Comparison of ENCODE assay signal across 15 cellular contexts in genomic region chr13:80591978-80592377, GRCh38.
DNase-seq lines count a peak whose midpoint lies in the region; ATAC-seq, FAIRE-seq and TF ChIP-seq lines count a peak whose summit lies in the region.
"Had no signal": no experiment of that assay in that cellular context is flagged by ENCODE, and none has a peak within 500 bp of the region (broad histone marks: within the 10 kb centered on the region; RNA-seq: fewer than 3 reads in every experiment).

No MANE protein-coding gene starts in this region.

- peaks cover 3% of the 10 kb centered on the region; the same call in 1 of the 2 replicates for H3K9me2 ChIP-seq in GM23338 (ENCODE audit: insufficient read depth)

- ATAC-seq in GM23338 (no peak), K562 (peak; percentile 12)
- ATAC-seq: A549; CD8-positive, alpha-beta T cell; GM12878 had no signal

- H3K4me1 ChIP-seq in GM23338 (ENCODE audit: insufficient read depth) (no peaks in the 10 kb centered on the region), K562 (replicated peaks in 1 of 2; ENCODE audit: control insufficient read depth in 2 of 2, insufficient read depth in 2 of 2, low read length in 2 of 2) (no peaks in the 10 kb centered on the region), spleen (no peaks in the 10 kb centered on the region)
- H3K4me1 ChIP-seq: A549 had no signal

- no peak for FAIRE-seq in K562 (lab: Jason Lieb, UNC)
- FAIRE-seq: A549, GM12878, GM18507 had no signal

- H3K27ac Mint-ChIP-seq in GM23338 = peak overlapping the region; percentile 15
- H3K27ac Mint-ChIP-seq: CD14-positive monocyte; CD8-positive, alpha-beta T cell; H9 had no signal

- DNase-seq in GM23338 (ENCODE audit: low spot score) (no peak), OCI-M1 (lab: John Stamatoyannopoulos, UW) (peak; percentile 74), K562 (ENCODE audit: extremely low read depth in 1 of 4, low spot score in 3 of 4) (peak in 1 of 4 experiments; percentile 50), spleen (no peak), SKM-1 (lab: John Stamatoyannopoulos, UW; ENCODE audit: unreplicated experiment) (no peak), NCI-H1417 treated with DMSO at 0.1 percent for 48 hours (lab: John Stamatoyannopoulos, UW) (no peak)
- DNase-seq: CD8-positive, alpha-beta T cell; DMS79; GOT3; H9; IMR-90 had no signal

- H3K4me2 ChIP-seq in GM23338 = no peak overlapping the region
- H3K4me2 ChIP-seq in K562 (ENCODE audit: insufficient read depth, low read length) = no peak overlapping the region
- H3K4me2 ChIP-seq: A549 had no signal

- no peak overlapping the region for H3K27ac ChIP-seq in GM23338 (ENCODE audit: low read depth)
- peak overlapping the region; percentile 0; the same call in 1 of the 3 replicates for H3K27ac ChIP-seq in K562 (ENCODE audit: extremely low read depth, low read depth, low read length)
- peak overlapping the region; percentile 22 to 68 (median 50) for H3K27ac ChIP-seq in spleen
- H3K27ac ChIP-seq: A549 had no signal

- H3K4me1 Mint-ChIP-seq in GM23338 = peaks cover 12% of the 10 kb centered on the region
- H3K4me1 Mint-ChIP-seq: CD14-positive monocyte had no signal

- no peaks in the 10 kb centered on the region for H3K79me2 ChIP-seq in GM23338 (replicated peaks; ENCODE audit: insufficient read depth)
- H3K79me2 ChIP-seq in K562 (ENCODE audit: control insufficient read depth, insufficient read depth, low read length) = no peaks in the 10 kb centered on the region

- no peak for TF ChIP-seq CTCF in GM23338 (conservative IDR thresholded peaks at IDR 0.05; ENCODE audit: low read depth in 2 of 2)
- TF ChIP-seq CTCF in K562 (IDR thresholded peaks at IDR 0.05 in 2 of 3, conservative IDR thresholded peaks at IDR 0.05 in 1 of 3; ENCODE audit: insufficient read depth in 2 of 3, low read depth in 1 of 3, low read length in 3 of 3) = no peak
- TF ChIP-seq CTCF in spleen (IDR thresholded peaks at IDR 0.05 in 8 of 11, conservative IDR thresholded peaks at IDR 0.05 in 3 of 11) = no peak

- no peak overlapping the region for H3K4me3 Mint-ChIP-seq in GM23338
- H3K4me3 Mint-ChIP-seq: CD14-positive monocyte; CD8-positive, alpha-beta T cell; H9 had no signal

- no TSS peak for BruUV-seq in K562 (replicated peaks; lab: Mats Ljungman, UMichigan)

- H4K20me1 ChIP-seq in GM23338 (replicated peaks; ENCODE audit: insufficient read depth) = no peaks in the 10 kb centered on the region
- no peaks in the 10 kb centered on the region for H4K20me1 ChIP-seq in K562 (replicated peaks; ENCODE audit: control insufficient read depth, insufficient read depth, low read length)

- H3K36me3 ChIP-seq in GM23338 (ENCODE audit: insufficient read depth) (no peaks in the 10 kb centered on the region), K562 (ENCODE audit: control insufficient read depth, insufficient read depth, low read length) (no peaks in the 10 kb centered on the region), spleen (no peaks in the 10 kb centered on the region)

- no peak overlapping the region for H2AFZ ChIP-seq in GM23338
- H2AFZ ChIP-seq in K562 (ENCODE audit: low read depth, low read length) = peak overlapping the region; percentile 6; the same call in 1 of the 2 replicates

- H3K27me3 ChIP-seq in GM23338 (ENCODE audit: insufficient read depth) (no peaks in the 10 kb centered on the region), K562 (ENCODE audit: control insufficient read depth in 2 of 2, insufficient read depth in 2 of 2, low read length in 2 of 2) (no peaks in the 10 kb centered on the region), spleen (replicated peaks in 1 of 7) (no peaks in the 10 kb centered on the region)

- intact Hi-C loops in K562 (cut with micrococcal nuclease) (no loop called here), spleen (cut with DNase I; ENCODE audit: low total_unique reads) (no loop called here)

- H3K9me3 Mint-ChIP-seq in GM23338 = no peaks in the 10 kb centered on the region; the same call in 2 of the 3 replicates
- H3K9me3 Mint-ChIP-seq: CD8-positive, alpha-beta T cell had no signal

- no peaks in the 10 kb centered on the region for H3K36me3 Mint-ChIP-seq in GM23338 (ENCODE audit: low read depth)
- H3K36me3 Mint-ChIP-seq: CD14-positive monocyte; CD8-positive, alpha-beta T cell had no signal

- no peaks in the 10 kb centered on the region for H3K9me1 ChIP-seq in K562 (ENCODE audit: control insufficient read depth, insufficient read depth, low read length)

- CTCF ChIA-PET in K562 (lab: Yijun Ruan, JAX; ENCODE audit: low intra/inter-chr PET ratio) = no interaction called here

- TF ChIP-seq POLR2A in K562 (conservative IDR thresholded peaks at IDR 0.05) = no peak
- no peak for TF ChIP-seq POLR2A in spleen (IDR thresholded peaks at IDR 0.05)

- H3K27me3 Mint-ChIP-seq in GM23338 (ENCODE audit: insufficient read depth, low read depth, poor library complexity) = peaks cover 3% of the 10 kb centered on the region

- H3K9me3 ChIP-seq in K562 (replicated peaks; ENCODE audit: control insufficient read depth, insufficient read depth, low read depth, low read length) (no peaks in the 10 kb centered on the region), spleen (peaks cover 0 to 7% (median 4%) of the 10 kb centered on the region in 8 donors)
- H3K9me3 ChIP-seq: A549 had no signal

- H3K9ac ChIP-seq in K562 (ENCODE audit: insufficient read depth in 1 of 2, low read depth in 2 of 2, low read length in 2 of 2) = no peak overlapping the region

- TF ChIP-seq EP300 in K562 (IDR thresholded peaks at IDR 0.05; ENCODE audit: low read length) = no peak

- in situ Hi-C loops in K562 (cut with MboI) = no loop called here

- no peak for TF ChIP-seq RAD21 in K562 (CRISPR knock-in tag; conservative IDR thresholded peaks at IDR 0.05 in 1 of 2, IDR thresholded peaks at IDR 0.05 in 1 of 2)

- POLR2A ChIA-PET in K562 (lab: Yijun Ruan, JAX) = interaction anchor here (0.6 to 1.5 kb wide), 5 partner anchors 11 to 98 kb away, joined by 3 to 4 read pairs (median 3); no protein-coding TSS in a partner anchor

- H3F3A ChIP-seq in GM23338 (replicated peaks; ENCODE audit: low read depth) = no peaks in the 10 kb centered on the region

- H3K4me3 ChIP-seq in GM23338 (no peak overlapping the region), K562 (no peak overlapping the region), spleen (no peak overlapping the region)
- H3K4me3 ChIP-seq: A549, GM12878 had no signal

TF ChIP-seq in K562, 482 proteins besides CTCF, POLR2A, EP300 and RAD21:
- no peak for TF ChIP-seq TEAD1 (CRISPR knock-in tag; IDR thresholded peaks at IDR 0.05)
- no peak for TF ChIP-seq NR3C1 (CRISPR knock-in tag; IDR thresholded peaks at IDR 0.05)
- TF ChIP-seq ZBTB17 (CRISPR knock-in tag; IDR thresholded peaks at IDR 0.05) = no peak
- peak; percentile 62; the same call in 1 of the 2 replicates for TF ChIP-seq PML (IDR thresholded peaks at IDR 0.05; ENCODE audit: low read length)
- peak; percentile 89 for TF ChIP-seq TEAD4 (IDR thresholded peaks at IDR 0.05; ENCODE audit: low read length)
- TF ChIP-seq TEAD4 (CRISPR knock-in tag; IDR thresholded peaks at IDR 0.05; ENCODE audit: borderline replicate concordance) = no peak
- no peak for TF ChIP-seq POLR3A (IDR thresholded peaks at IDR 0.05; ENCODE audit: borderline replicate concordance, extremely low read depth, insufficient read depth, insufficient read length)
- TF ChIP-seq MAZ (CRISPR knock-in tag; conservative IDR thresholded peaks at IDR 0.05 in 1 of 2, IDR thresholded peaks at IDR 0.05 in 1 of 2) = no peak
- TF ChIP-seq ZNF507 (tag; conservative IDR thresholded peaks at IDR 0.05) = 0 out of 2 replicates have a peak, but pooled peaks have one; percentile 30
